10 cellular contexts compared by ENCODE assay signal in the genomic region with DNA sequence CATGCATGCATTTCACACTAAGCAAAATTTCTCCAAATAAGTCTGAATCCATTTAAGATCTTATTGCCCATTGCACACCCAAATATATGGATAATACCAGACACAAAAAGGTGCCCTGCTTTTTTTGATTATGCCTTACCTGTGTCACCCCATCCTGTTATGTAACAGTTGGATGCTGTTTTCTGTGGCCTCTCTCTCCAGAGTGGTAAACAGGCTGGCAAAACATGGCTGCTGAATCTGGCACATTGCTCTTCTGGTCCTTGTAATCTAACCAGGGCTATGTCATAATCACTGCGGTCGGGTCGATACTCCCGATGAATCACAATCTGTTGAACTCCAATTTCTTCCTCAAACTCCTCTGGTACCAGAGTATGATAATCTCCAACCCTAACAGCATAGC.
DNase-seq lines count a peak whose midpoint lies in the region; ATAC-seq and TF ChIP-seq lines count a peak whose summit lies in the region.
"Had no signal": no experiment of that assay in that cellular context is flagged by ENCODE, and none has a peak within 500 bp of the region (broad histone marks: within the 10 kb centered on the region; RNA-seq: fewer than 3 reads in every experiment).

No MANE protein-coding gene starts in this region.

- no peak for TF ChIP-seq POLR2A in tibial nerve (IDR thresholded peaks at IDR 0.05)

- no peak overlapping the region for H3K4me3 Mint-ChIP-seq in CD4-positive, alpha-beta T cell

- intact Hi-C loops in CD4-positive, alpha-beta T cell (cut with DNase I, micrococcal nuclease), result loop anchor here in 1 of 2 experiments (5.0 kb wide), 1 partner anchor 400 kb away; no protein-coding TSS in a partner anchor

- no peak overlapping the region for H2BK15ac ChIP-seq in neuronal stem cell (ENCODE audit: low read length)

- H3K4ac ChIP-seq in neuronal stem cell (ENCODE audit: low read length), result no peak overlapping the region

- H2BK5ac ChIP-seq in neuronal stem cell (ENCODE audit: low read length), result no peak overlapping the region

- H3K27me3 Mint-ChIP-seq in CD4-positive, alpha-beta T cell, result no peaks in the 10 kb centered on the region

- H3K4me3 ChIP-seq in HL-60 (replicated peaks; ENCODE audit: insufficient read depth, low read length) (no peak overlapping the region), tibial nerve (no peak overlapping the region), neuronal stem cell (ENCODE audit: low read length in 2 of 2) (no peak overlapping the region)

- POLR2A ChIA-PET in CD4-positive, alpha-beta T cell (lab: Charles Lee), result no interaction called here

- CTCF ChIA-PET in CD4-positive, alpha-beta T cell (lab: Charles Lee), result no interaction called here

- H3K23ac ChIP-seq in neuronal stem cell (ENCODE audit: low read depth, low read length, poor library complexity), result no peak overlapping the region

- H3K36me3 ChIP-seq in tibial nerve, result peaks cover 0 to 7% (median 0%) of the 10 kb centered on the region in 3 donors
- peaks cover 0 to 8% of the 10 kb centered on the region in 2 donors for H3K36me3 ChIP-seq in neuronal stem cell (replicated peaks in 1 of 2; ENCODE audit: control insufficient read depth in 2 of 2, insufficient read depth in 2 of 2, low read length in 2 of 2)

- no peak overlapping the region for H2AK5ac ChIP-seq in neuronal stem cell (ENCODE audit: low read depth, low read length)

- ATAC-seq in CD4-positive, alpha-beta T cell (ENCODE audit: poor library complexity), result no peak
- ATAC-seq in HG03095 (IDR thresholded peaks at IDR 0.05; ENCODE audit: unreplicated experiment), result no peak

- no peak for TF ChIP-seq EP300 in tibial nerve (IDR thresholded peaks at IDR 0.05)

- no peak overlapping the region for H3K14ac ChIP-seq in neuronal stem cell (ENCODE audit: low read length)

- no peak overlapping the region for H4K91ac ChIP-seq in neuronal stem cell (ENCODE audit: low read depth, low read length, poor library complexity)

- peaks cover 0 to 30% (median 12%) of the 10 kb centered on the region in 4 donors for H3K4me1 ChIP-seq in tibial nerve
- peaks cover 0 to 4% of the 10 kb centered on the region in 2 donors for H3K4me1 ChIP-seq in neuronal stem cell (ENCODE audit: control insufficient read depth in 2 of 2, insufficient read depth in 1 of 2, low read depth in 1 of 2, low read length in 2 of 2)

- H2BK12ac ChIP-seq in neuronal stem cell (ENCODE audit: low read length), result no peak overlapping the region

- H3K9me3 Mint-ChIP-seq in CD4-positive, alpha-beta T cell, result no peaks in the 10 kb centered on the region

- no peak overlapping the region for H2AFZ ChIP-seq in neuronal stem cell (ENCODE audit: low read length)

- H3K4me1 Mint-ChIP-seq in CD4-positive, alpha-beta T cell (ENCODE audit: low read depth), result peaks cover 60% of the 10 kb centered on the region

- no peak for TF ChIP-seq CTCF in CD4-positive, alpha-beta T cell (IDR thresholded peaks at IDR 0.05)
- TF ChIP-seq CTCF in HL-60 (IDR thresholded peaks at IDR 0.05; ENCODE audit: insufficient read depth, low read length), result no peak
- TF ChIP-seq CTCF in tibial nerve (IDR thresholded peaks at IDR 0.05), result no peak

- no peak overlapping the region for H3K27ac ChIP-seq in CD4-positive, alpha-beta T cell (ENCODE audit: low read depth, low read length)
- no peak overlapping the region for H3K27ac ChIP-seq in HL-60 (replicated peaks)
- no peak overlapping the region for H3K27ac ChIP-seq in tibial nerve
- no peak overlapping the region for H3K27ac ChIP-seq in neuronal stem cell (replicated peaks; ENCODE audit: low read length)

- 61 to 81% methylated on average over 4 of the region's 4 CpGs for WGBS in tibial nerve, 2 donors
- WGBS in neuronal stem cell (ENCODE audit: extremely low coverage in 2 of 2, insufficient read length in 2 of 2, insufficient replicate concordance in 1 of 2), 2 donors, result no CpG with 5 or more reads among the region's 4 CpGs

- H3K36me3 Mint-ChIP-seq in CD4-positive, alpha-beta T cell (ENCODE audit: low read depth), result peaks cover 63% of the 10 kb centered on the region

- no peak overlapping the region for H4K8ac ChIP-seq in neuronal stem cell (ENCODE audit: low read depth, low read length)

- H3K9ac ChIP-seq in neuronal stem cell (ENCODE audit: low read depth, low read length, poor library complexity), result no peak overlapping the region

- H3K9me3 ChIP-seq in CD4-positive, alpha-beta T cell (ENCODE audit: control insufficient read depth, low read length), result no peaks in the 10 kb centered on the region
- H3K9me3 ChIP-seq in tibial nerve, result no peaks in the 10 kb centered on the region
- H3K9me3 ChIP-seq in neuronal stem cell (replicated peaks in 1 of 2; ENCODE audit: control insufficient read depth in 2 of 2, insufficient read depth in 1 of 2, low read depth in 1 of 2, low read length in 2 of 2), result peaks cover 0 to 4% of the 10 kb centered on the region in 2 donors

- H3K4me2 ChIP-seq in neuronal stem cell (ENCODE audit: insufficient read depth, low read length, poor library complexity, severe bottlenecking), result no peak overlapping the region

- DNase-seq in CD4-positive, alpha-beta T cell, result no peak
- DNase-seq in HL-60 (ENCODE audit: low read depth in 1 of 2, low spot score in 1 of 2) (peak; percentile 76 to 84), SKM-1 (lab: John Stamatoyannopoulos, UW; ENCODE audit: unreplicated experiment) (peak; percentile 13), glomerular visceral epithelial cell (ENCODE audit: extremely low spot score) (peak; percentile 36), tibial nerve (ENCODE audit: low spot score in 2 of 2) (no peak), neuronal stem cell (ENCODE audit: low spot score) (no peak), putamen (ENCODE audit: low spot score) (no peak)
- DNase-seq: central memory CD4-positive, alpha-beta T cell; kidney had no signal

- H3K18ac ChIP-seq in neuronal stem cell (ENCODE audit: low read length), result no peak overlapping the region

- H2BK120ac ChIP-seq in neuronal stem cell (ENCODE audit: low read depth, low read length), result no peak overlapping the region

- H3K79me1 ChIP-seq in neuronal stem cell (ENCODE audit: low read depth, low read length), result no peaks in the 10 kb centered on the region

- H3K27me3 ChIP-seq in CD4-positive, alpha-beta T cell (ENCODE audit: control insufficient read depth, insufficient read depth, low read length), result no peaks in the 10 kb centered on the region
- H3K27me3 ChIP-seq in HL-60 (ENCODE audit: insufficient read depth, poor library complexity, severe bottlenecking) (no peaks in the 10 kb centered on the region), tibial nerve (no peaks in the 10 kb centered on the region), neuronal stem cell (ENCODE audit: control insufficient read depth in 3 of 3, insufficient read depth in 3 of 3, low read depth in 1 of 3, low read length in 3 of 3) (no peaks in the 10 kb centered on the region)

- peak overlapping the region; percentile 95 for H3K27ac Mint-ChIP-seq in CD4-positive, alpha-beta T cell

Comparison
In these comparisons a context has a peak if more than half of its experiments do, and no peak if none do; other contexts are left out.
1. DNase-seq: peak in HL-60 (2 of 2), SKM-1 (single experiment) and glomerular visceral epithelial cell (single experiment); none in CD4-positive, alpha-beta T cell (0 of 10), tibial nerve (0 of 2), neuronal stem cell (single experiment) and putamen (single experiment).